In the genomic region with DNA sequence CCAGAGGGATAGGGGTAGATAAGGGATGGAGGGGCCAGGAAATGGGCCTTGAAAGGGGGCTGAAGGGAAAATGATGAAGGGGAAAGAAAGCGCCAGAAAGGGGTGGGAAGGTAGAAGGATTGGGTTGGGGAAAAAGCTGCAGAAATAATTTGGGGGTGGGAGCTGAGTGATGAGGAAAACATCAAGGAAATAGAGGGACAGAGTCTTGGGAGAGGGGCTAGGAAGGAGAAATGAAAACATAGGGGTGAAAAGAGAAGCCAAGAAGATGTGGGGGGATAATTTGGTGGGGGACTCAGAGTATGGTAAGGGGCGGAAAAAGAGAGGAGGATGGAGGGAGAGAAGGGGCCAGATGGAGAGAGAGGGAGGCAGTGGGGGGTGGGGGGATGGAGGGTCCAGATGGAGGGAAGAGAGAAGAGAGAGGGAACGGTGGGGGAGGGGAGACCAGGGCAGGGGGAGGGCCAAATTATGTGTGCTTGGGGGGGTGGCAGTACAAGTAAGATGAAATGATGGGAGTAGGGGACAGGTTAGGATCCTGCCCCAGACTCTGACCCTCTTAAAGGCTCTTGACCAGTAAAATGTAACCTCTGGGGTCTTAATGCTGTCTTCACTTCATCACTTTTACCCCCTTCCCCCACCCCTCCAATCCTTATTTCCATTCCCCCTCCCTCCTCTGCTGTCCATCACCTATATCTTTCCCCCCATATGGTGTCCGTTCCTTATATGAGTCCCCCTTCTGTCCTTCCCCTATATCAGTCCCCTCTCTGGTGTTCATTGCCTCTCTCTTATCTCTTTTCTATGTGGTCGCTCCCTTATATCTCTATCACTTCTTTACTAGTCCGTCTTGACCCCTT, we compare ENCODE assay signal across 8 cellular contexts.
DNase-seq lines count a peak whose midpoint lies in the region; ATAC-seq and TF ChIP-seq lines count a peak whose summit lies in the region.

No MANE protein-coding gene starts in this region.

- H3K9me3 ChIP-seq in parathyroid adenoma (ENCODE audit: control insufficient read depth, low read length) = no peaks in the 10 kb centered on the region

- H2AFZ ChIP-seq in parathyroid adenoma = no peak overlapping the region

- H3K4me3 ChIP-seq in parathyroid adenoma (ENCODE audit: low read depth, low read length) = no peak overlapping the region

- peak overlapping the region; percentile 42 for H3K4me2 ChIP-seq in parathyroid adenoma (ENCODE audit: low read length)

- TF ChIP-seq CTCF in parathyroid adenoma (IDR thresholded peaks at IDR 0.05) = no peak

- ATAC-seq in HG03159 (IDR thresholded peaks at IDR 0.05; ENCODE audit: unreplicated experiment) (no peak), GM18868 (IDR thresholded peaks at IDR 0.05; ENCODE audit: unreplicated experiment) (no peak)

- peaks cover 9% of the 10 kb centered on the region for H3K79me2 ChIP-seq in parathyroid adenoma

- peak; percentile 29 for DNase-seq in ELR (ENCODE audit: low read depth)
- DNase-seq in NCI-H2171 treated with DMSO at 0.1 percent for 48 hours (lab: John Stamatoyannopoulos, UW) = peak; percentile 39
- no peak for DNase-seq in SKM-1 (lab: John Stamatoyannopoulos, UW; ENCODE audit: unreplicated experiment)
- DNase-seq in COLO829 (ENCODE audit: low spot score) = no peak

- H3K27me3 ChIP-seq in parathyroid adenoma (ENCODE audit: control insufficient read depth, insufficient read depth, low read length) = no peaks in the 10 kb centered on the region

- peaks cover 23% of the 10 kb centered on the region for H3K4me1 ChIP-seq in parathyroid adenoma

- no peak overlapping the region for H3K9ac ChIP-seq in parathyroid adenoma

- peak overlapping the region; percentile 84 for H3K27ac ChIP-seq in cingulate gyrus (ENCODE audit: low read depth, low read length)
- H3K27ac ChIP-seq in parathyroid adenoma = peak overlapping the region; percentile 41

- H3K36me3 ChIP-seq in parathyroid adenoma (ENCODE audit: control insufficient read depth, insufficient read depth, low read length) = no peaks in the 10 kb centered on the region

Comparison
In these comparisons a context has a peak if more than half of its experiments do, and no peak if none do; other contexts are left out.
1. DNase-seq: peak in ELR (single experiment) and NCI-H2171 treated with DMSO at 0.1 percent for 48 hours (single experiment); none in SKM-1 (single experiment) and COLO829 (single experiment).